Comparison of ENCODE assay signal across 20 cellular contexts in the genomic region with DNA sequence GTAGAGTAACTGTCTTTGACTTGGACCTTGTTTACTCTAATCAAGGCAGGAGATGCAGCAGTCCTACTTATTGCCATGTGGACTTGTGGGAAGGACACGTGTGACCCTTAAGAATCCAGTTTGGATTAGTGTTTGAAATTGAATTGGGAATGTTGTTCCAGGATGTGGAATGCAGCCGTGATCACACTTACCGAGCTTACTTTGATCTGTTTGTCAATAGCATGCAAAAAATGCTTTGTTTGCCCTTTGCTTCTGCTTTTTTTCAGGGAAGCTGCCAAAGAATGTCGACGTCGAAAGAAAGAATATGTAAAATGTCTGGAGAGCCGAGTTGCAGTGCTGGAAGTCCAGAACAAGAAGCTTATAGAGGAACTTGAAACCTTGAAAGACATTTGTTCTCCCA.
DNase-seq lines count a peak whose midpoint lies in the region; TF ChIP-seq lines count a peak whose summit lies in the region.
"Had no signal": no experiment of that assay in that cellular context is flagged by ENCODE, and none has a peak within 500 bp of the region (broad histone marks: within the 10 kb centered on the region; RNA-seq: fewer than 3 reads in every experiment).

No MANE protein-coding gene starts in this region.

- no peak overlapping the region for H3K4me3 ChIP-seq in CD4-positive, alpha-beta memory T cell (ENCODE audit: low read length in 2 of 2)
- H3K4me3 ChIP-seq in SJSA1: no peak overlapping the region
- no peak overlapping the region for H3K4me3 ChIP-seq in fibroblast of villous mesenchyme (ENCODE audit: low read depth, low read length)
- no peak overlapping the region for H3K4me3 ChIP-seq in prostate gland
- H3K4me3 ChIP-seq: skin epidermis had no signal

- H3K9me3 Mint-ChIP-seq in CD4-positive, alpha-beta memory T cell: no peaks in the 10 kb centered on the region
- no peaks in the 10 kb centered on the region for H3K9me3 Mint-ChIP-seq in nephron
- H3K9me3 Mint-ChIP-seq: activated naive CD8-positive, alpha-beta T cell treated with anti-CD3 and anti-CD28 coated beads for 36 hours had no signal

- peak overlapping the region in 4 of 7 donors; percentile 10 to 32 (median 25) for H3K27ac Mint-ChIP-seq in CD4-positive, alpha-beta memory T cell
- peak overlapping the region; percentile 56 to 67 (median 65) for H3K27ac Mint-ChIP-seq in nephron
- H3K27ac Mint-ChIP-seq: activated naive CD8-positive, alpha-beta T cell treated with anti-CD3 and anti-CD28 coated beads for 36 hours had no signal

- no peaks in the 10 kb centered on the region for H3K27me3 ChIP-seq in CD4-positive, alpha-beta memory T cell (ENCODE audit: insufficient read depth, low read length)
- H3K27me3 ChIP-seq in SJSA1 (replicated peaks): no peaks in the 10 kb centered on the region
- H3K27me3 ChIP-seq in prostate gland (replicated peaks; ENCODE audit: insufficient read depth): no peaks in the 10 kb centered on the region
- H3K27me3 ChIP-seq: neutrophil had no signal

- peaks cover 0 to 7% of the 10 kb centered on the region in 2 donors for H3K36me3 Mint-ChIP-seq in CD4-positive, alpha-beta memory T cell
- peaks cover 29% of the 10 kb centered on the region for H3K36me3 Mint-ChIP-seq in nephron (ENCODE audit: low read depth)

- peaks cover 12% of the 10 kb centered on the region for H3K4me1 ChIP-seq in CD4-positive, alpha-beta memory T cell (ENCODE audit: insufficient read depth, low read length)
- H3K4me1 ChIP-seq in SJSA1 (replicated peaks) (peaks cover 25% of the 10 kb centered on the region), prostate gland (replicated peaks) (no peaks in the 10 kb centered on the region)

- no peak for TF ChIP-seq CTCF in fibroblast of villous mesenchyme (IDR thresholded peaks at IDR 0.05; ENCODE audit: insufficient read depth, low read depth, low read length)
- TF ChIP-seq CTCF in nephron (IDR thresholded peaks at IDR 0.05; ENCODE audit: unreplicated experiment in 3 of 3): no peak
- no peak for TF ChIP-seq CTCF in prostate gland (IDR thresholded peaks at IDR 0.05)

- CTCF ChIA-PET in CD4-positive, alpha-beta memory T cell (lab: Charles Lee; ENCODE audit: partially characterized antibody): interaction anchor here (1.1 kb wide), 2 partner anchors 85 to 93 kb away, joined by 3 read pairs; a partner anchor contains a TSS

- no peaks in the 10 kb centered on the region for H3K36me3 ChIP-seq in CD4-positive, alpha-beta memory T cell (ENCODE audit: insufficient read depth, low read length)
- H3K36me3 ChIP-seq in SJSA1 (no peaks in the 10 kb centered on the region), prostate gland (no peaks in the 10 kb centered on the region)
- H3K36me3 ChIP-seq: neutrophil had no signal

- POLR2A ChIA-PET in CD4-positive, alpha-beta memory T cell (lab: Charles Lee; ENCODE audit: partially characterized antibody): interaction anchor here (1.0 kb wide), 1 partner anchor 16 kb away, joined by 4 read pairs; no protein-coding TSS in a partner anchor

- no peaks in the 10 kb centered on the region for H3K27me3 Mint-ChIP-seq in CD4-positive, alpha-beta memory T cell
- H3K27me3 Mint-ChIP-seq in nephron (ENCODE audit: low read depth): no peaks in the 10 kb centered on the region
- H3K27me3 Mint-ChIP-seq: activated naive CD8-positive, alpha-beta T cell treated with anti-CD3 and anti-CD28 coated beads for 36 hours had no signal

- no peak overlapping the region for H3K4me3 Mint-ChIP-seq in CD4-positive, alpha-beta memory T cell
- H3K4me3 Mint-ChIP-seq in nephron: no peak overlapping the region
- H3K4me3 Mint-ChIP-seq: activated naive CD8-positive, alpha-beta T cell treated with anti-CD3 and anti-CD28 coated beads for 36 hours had no signal

- no peak for DNase-seq in CD4-positive, alpha-beta memory T cell
- peak in 1 of 2 experiments; percentile 19 for DNase-seq in SJSA1 (ENCODE audit: low read depth in 1 of 2, low spot score in 2 of 2)
- DNase-seq in fibroblast of villous mesenchyme (ENCODE audit: low read depth): peak; percentile 27
- DNase-seq in H4 (ENCODE audit: low spot score): no peak
- no peak for DNase-seq in EL
- no peak for DNase-seq in prostate gland (ENCODE audit: low spot score)
- no peak for DNase-seq in GM19240 (ENCODE audit: insufficient read length, low spot score)
- DNase-seq: activated CD8-positive, alpha-beta memory T cell treated with anti-CD3 and anti-CD28 coated beads, Interleukin-2, amount 50 U/mL, for 4 hours; activated naive CD8-positive, alpha-beta T cell treated with anti-CD3 and anti-CD28 coated beads for 36 hours; AML-193; H7; KBM-7; left cardiac atrium; NCI-H1417; NCI-H446; stimulated activated naive CD8-positive, alpha-beta T cell treated with anti-CD3 and anti-CD28 coated beads, Interleukin-15, Interleukin-2, amounts not matched to agents 100 U/mL and 50 U/mL, for 24 hours had no signal

- intact Hi-C loops in CD4-positive, alpha-beta memory T cell (cut with micrococcal nuclease): loop anchor here (10.0 kb wide), 1 partner anchor 557 kb away; no protein-coding TSS in a partner anchor
- intact Hi-C loops in prostate gland (cut with DNase I): no loop called here

- peaks cover 12 to 24% (median 15%) of the 10 kb centered on the region in 4 donors for H3K4me1 Mint-ChIP-seq in CD4-positive, alpha-beta memory T cell
- H3K4me1 Mint-ChIP-seq in nephron: peaks cover 64% of the 10 kb centered on the region

- no peak overlapping the region for H3K27ac ChIP-seq in CD4-positive, alpha-beta memory T cell (ENCODE audit: low read depth, low read length)
- H3K27ac ChIP-seq in SJSA1 (peak overlapping the region; percentile 22), prostate gland (no peak overlapping the region)
- H3K27ac ChIP-seq: neutrophil, VCaP had no signal

- H3K9me3 ChIP-seq in CD4-positive, alpha-beta memory T cell (ENCODE audit: control insufficient read depth in 1 of 2, low read length in 2 of 2): no peaks in the 10 kb centered on the region
- H3K9me3 ChIP-seq in SJSA1 (replicated peaks): no peaks in the 10 kb centered on the region
- no peaks in the 10 kb centered on the region for H3K9me3 ChIP-seq in prostate gland
- H3K9me3 ChIP-seq: neutrophil had no signal

- TF ChIP-seq POLR2A in prostate gland (IDR thresholded peaks at IDR 0.05): no peak

- WGBS in prostate gland: 58% methylated on average over 7 of the region's 7 CpGs
